Comparison of ENCODE assay signal across 17 cellular contexts in genomic region chr2:239498576-239498975, GRCh38.
"Had no signal": no experiment of that assay in that cellular context is flagged by ENCODE, and none has a peak within 500 bp of the region (broad histone marks: within the 10 kb centered on the region; RNA-seq: fewer than 3 reads in every experiment).

No MANE protein-coding gene starts in this region.

- DNase-seq: activated CD4-positive, alpha-beta memory T cell treated with anti-CD3 and anti-CD28 coated beads for 36 hours; activated CD4-positive, alpha-beta T cell treated with anti-CD3 and anti-CD28 coated beads for 48 hours; activated naive CD4-positive, alpha-beta T cell treated with Interleukin-2 at 50 U/mL for 16 hours; activated naive CD8-positive, alpha-beta T cell treated with anti-CD3 and anti-CD28 coated beads for 36 hours; activated T-cell treated with anti-CD3 and anti-CD28 coated beads, Interleukin-2, amount 50 U/mL, for 48 hours; cortex of kidney; mesendoderm; occipital lobe; stimulated activated CD4-positive, alpha-beta T cell treated with anti-CD3 and anti-CD28 coated beads, Interleukin-2, amount 100 ng/mL, for 48 hours; stimulated activated naive CD4-positive, alpha-beta T cell; T-helper 9 cell had no signal

- H3K36me3 Mint-ChIP-seq: activated naive CD8-positive, alpha-beta T cell treated with anti-CD3 and anti-CD28 coated beads for 36 hours had no signal

- H3K27ac ChIP-seq: cardiac muscle cell, epithelial cell of prostate, lower lobe of right lung, thyroid gland had no signal

- H3K4me3 ChIP-seq: cardiac muscle cell, heart right ventricle, lower lobe of right lung, mucosa of descending colon, thyroid gland had no signal

- ATAC-seq: lower lobe of right lung had no signal

- H3K27me3 Mint-ChIP-seq: activated naive CD8-positive, alpha-beta T cell treated with anti-CD3 and anti-CD28 coated beads for 36 hours had no signal

- H3K9me3 Mint-ChIP-seq: activated CD4-positive, alpha-beta memory T cell treated with anti-CD3 and anti-CD28 coated beads for 36 hours; activated naive CD8-positive, alpha-beta T cell treated with anti-CD3 and anti-CD28 coated beads for 36 hours had no signal

- H3K27ac Mint-ChIP-seq: activated CD4-positive, alpha-beta memory T cell treated with anti-CD3 and anti-CD28 coated beads for 36 hours; activated naive CD8-positive, alpha-beta T cell treated with anti-CD3 and anti-CD28 coated beads for 36 hours had no signal

- H3K27me3 ChIP-seq: cardiac muscle cell, thyroid gland had no signal

- H3K36me3 ChIP-seq: cardiac muscle cell, heart right ventricle, lower lobe of right lung, thyroid gland had no signal

- H3K4me1 Mint-ChIP-seq: activated naive CD8-positive, alpha-beta T cell treated with anti-CD3 and anti-CD28 coated beads for 36 hours had no signal

- H3K9me3 ChIP-seq: heart right ventricle, lower lobe of right lung, mucosa of descending colon, thyroid gland had no signal

- H3K4me3 Mint-ChIP-seq: activated CD4-positive, alpha-beta memory T cell treated with anti-CD3 and anti-CD28 coated beads for 36 hours; activated naive CD8-positive, alpha-beta T cell treated with anti-CD3 and anti-CD28 coated beads for 36 hours had no signal
